Comparison of ENCODE assay signal across 16 cellular contexts in the genomic region with DNA sequence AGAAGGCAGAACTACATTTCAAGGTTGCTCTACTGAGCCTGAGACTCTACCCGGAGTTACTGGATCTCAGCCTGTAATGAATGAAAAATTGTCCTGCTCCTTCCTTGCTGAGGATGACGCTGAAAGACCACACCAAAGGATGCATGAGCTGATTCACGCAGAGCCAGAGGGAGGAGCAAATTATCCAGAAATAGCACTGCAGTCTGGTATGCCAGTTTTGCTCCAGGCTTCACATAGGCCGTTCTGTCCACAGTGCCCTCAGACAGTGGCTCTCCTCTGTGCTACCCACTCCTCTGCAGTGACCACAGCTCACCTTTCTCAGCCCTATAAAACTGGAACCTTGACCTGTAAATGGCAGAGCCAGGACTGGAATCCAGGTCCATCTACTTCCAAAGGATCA.
DNase-seq lines count a peak whose midpoint lies in the region; ATAC-seq and TF ChIP-seq lines count a peak whose summit lies in the region.
"Had no signal": no experiment of that assay in that cellular context is flagged by ENCODE, and none has a peak within 500 bp of the region (broad histone marks: within the 10 kb centered on the region; RNA-seq: fewer than 3 reads in every experiment).

No MANE protein-coding gene starts in this region.

- TF ChIP-seq CTCF in fibroblast of the aortic adventitia (IDR thresholded peaks at IDR 0.05; ENCODE audit: insufficient read depth, low read length) = no peak

- 0 to 3% methylated on average over 4 of the region's 4 CpGs for WGBS in GM23248 (ENCODE audit: low coverage in 1 of 2, low lambda C conversion rate in 2 of 2, missing lambda C conversion rate in 2 of 2), 2 experiments

- no peak for ATAC-seq in GM21381 (IDR thresholded peaks at IDR 0.05; ENCODE audit: unreplicated experiment)
- ATAC-seq: sciatic nerve had no signal

- no peak overlapping the region for H3K4me3 ChIP-seq in GM23248
- H3K4me3 ChIP-seq in fibroblast of the aortic adventitia (ENCODE audit: low read depth, low read length) = no peak overlapping the region
- H3K4me3 ChIP-seq: neural progenitor cell had no signal

- peak overlapping the region; percentile 61 for H2AFZ ChIP-seq in GM23248
- H2AFZ ChIP-seq: neural progenitor cell had no signal

- no peak overlapping the region for H3K4me2 ChIP-seq in GM23248 (ENCODE audit: unreplicated experiment)
- H3K4me2 ChIP-seq: neural progenitor cell had no signal

- no peak overlapping the region for H3K9ac ChIP-seq in GM23248
- H3K9ac ChIP-seq: neural progenitor cell had no signal

- DNase-seq in A172 (ENCODE audit: low spot score) (peak; percentile 76), GM23248 (peak; percentile 85), SK-MEL-5 (ENCODE audit: low read depth, low spot score) (peak; percentile 82), fibroblast of the aortic adventitia (ENCODE audit: low read depth) (peak; percentile 31), ureter (ENCODE audit: low spot score) (no peak), dermis blood vessel endothelial cell (no peak), NCI-H1417 (lab: John Stamatoyannopoulos, UW) (no peak)
- DNase-seq: NCI-H2029 treated with DMSO at 0.1 percent for 48 hours; NCI-H748 treated with DMSO at 0.1 percent for 48 hours; RPMI8226; stimulated activated naive CD4-positive, alpha-beta T cell; T-helper 2 cell had no signal

- H3F3A ChIP-seq in GM23248 (ENCODE audit: insufficient read depth) = 0 out of 2 replicates have a peak, but pooled peaks cover 4% of the 10 kb centered on the region

- H3K79me2 ChIP-seq in GM23248 (ENCODE audit: insufficient read depth) = no peaks in the 10 kb centered on the region

- H3K27ac ChIP-seq in GM23248 = no peak overlapping the region
- H3K27ac ChIP-seq: HL-60, neural progenitor cell had no signal

- in situ Hi-C loops in GM23248 (cut with MboI) (no loop called here), SK-MEL-5 (cut with HindIII; ENCODE audit: low pct_unique_long_range_greater_than_20kb, low sequenced_read_pairs) (no loop called here)

- no peaks in the 10 kb centered on the region for H4K20me1 ChIP-seq in GM23248 (ENCODE audit: insufficient read depth)

- H3K27me3 ChIP-seq in GM23248 (replicated peaks; ENCODE audit: insufficient read depth) = 0 out of 2 replicates have a peak, but pooled peaks cover 3% of the 10 kb centered on the region
- H3K27me3 ChIP-seq: neural progenitor cell had no signal

- no peaks in the 10 kb centered on the region for H3K9me2 ChIP-seq in GM23248 (ENCODE audit: insufficient read depth)

- no peaks in the 10 kb centered on the region for H3K9me3 ChIP-seq in GM23248 (ENCODE audit: low read depth)

- H3K36me3 ChIP-seq in GM23248 (ENCODE audit: low read depth) = no peaks in the 10 kb centered on the region
- H3K36me3 ChIP-seq: neural progenitor cell had no signal

- H3K4me1 ChIP-seq in GM23248 (ENCODE audit: insufficient read depth) = peaks cover 8% of the 10 kb centered on the region
- H3K4me1 ChIP-seq: neural progenitor cell had no signal

Comparison
In these comparisons a context has a peak if more than half of its experiments do, and no peak if none do; other contexts are left out.
1. DNase-seq: peak in A172 (single experiment), GM23248 (single experiment), SK-MEL-5 (single experiment) and fibroblast of the aortic adventitia (single experiment); none in ureter (single experiment), dermis blood vessel endothelial cell (single experiment) and NCI-H1417 (0 of 3).